In the genomic region with DNA sequence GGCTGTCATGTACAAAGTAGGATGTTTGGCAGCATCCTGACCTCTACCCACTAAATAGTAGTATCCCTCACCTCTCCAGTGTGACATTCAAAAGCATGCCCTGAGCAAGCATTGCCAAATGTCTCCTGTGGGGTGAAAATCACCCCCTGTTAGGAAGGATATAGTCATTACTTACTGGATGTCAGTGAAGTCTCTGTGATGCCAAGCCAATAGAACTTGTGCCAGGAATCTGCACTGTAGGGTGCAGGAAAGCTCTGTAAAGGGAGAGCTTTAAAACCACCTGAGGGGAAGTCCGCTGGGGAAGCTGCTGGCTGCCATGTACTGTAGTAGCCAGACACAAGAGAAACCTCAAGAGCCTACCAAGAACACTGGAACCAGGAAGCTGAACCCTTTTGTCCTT, we compare ENCODE assay signal across 19 cellular contexts.
DNase-seq lines count a peak whose midpoint lies in the region; ATAC-seq, FAIRE-seq and TF ChIP-seq lines count a peak whose summit lies in the region.
"Had no signal": no experiment of that assay in that cellular context is flagged by ENCODE, and none has a peak within 500 bp of the region (broad histone marks: within the 10 kb centered on the region; RNA-seq: fewer than 3 reads in every experiment).

No MANE protein-coding gene starts in this region.

- POLR2A ChIA-PET in H1 (lab: Charles Lee; ENCODE audit: partially characterized antibody) (interaction anchor here (1.2 kb wide), 1 partner anchor 17 kb away, joined by 3 read pairs; no protein-coding TSS in a partner anchor), A673 (lab: Charles Lee; ENCODE audit: low non-redundant PET) (no interaction called here)

- intact Hi-C loops in psoas muscle (cut with DNase I): no loop called here
- intact Hi-C loops in A673 (cut with micrococcal nuclease; ENCODE audit: unreplicated experiment): no loop called here

- H3K27me3 ChIP-seq in GM23338 (ENCODE audit: insufficient read depth): no peaks in the 10 kb centered on the region
- H3K27me3 ChIP-seq in H1 (replicated peaks in 1 of 4; ENCODE audit: control insufficient read depth in 3 of 4, extremely low read depth in 1 of 4, insufficient read depth in 3 of 4, low read length in 3 of 4): no peaks in the 10 kb centered on the region
- H3K27me3 ChIP-seq in psoas muscle (ENCODE audit: insufficient read depth in 3 of 3, low read length in 2 of 3): no peaks in the 10 kb centered on the region
- H3K27me3 ChIP-seq in A673 (replicated peaks; ENCODE audit: insufficient read depth, low read depth, low read length, poor library complexity): no peaks in the 10 kb centered on the region
- H3K27me3 ChIP-seq: BLaER1 treated with 17β-estradiol and CSF1 and Interleukin-3, amounts not matched to agents 10 nM and 100 nM had no signal

- no peak for TF ChIP-seq EP300 in H1 (IDR thresholded peaks at IDR 0.05; ENCODE audit: borderline replicate concordance in 1 of 2, low read depth in 2 of 2, low read length in 2 of 2)

- H3K4me3 Mint-ChIP-seq in GM23338: no peak overlapping the region
- H3K4me3 Mint-ChIP-seq: CD4-positive, CD25-positive, alpha-beta regulatory T cell; HFFc6 had no signal

- no peaks in the 10 kb centered on the region for H3K4me1 ChIP-seq in GM23338 (ENCODE audit: insufficient read depth)
- 0 out of 7 replicates have a peak, but pooled peaks cover 0 to 2% (median 0%) of the 10 kb centered on the region in 4 experiments for H3K4me1 ChIP-seq in H1 (replicated peaks in 1 of 4; ENCODE audit: control insufficient read depth in 3 of 4, insufficient read depth in 4 of 4, low read length in 3 of 4)
- H3K4me1 ChIP-seq in psoas muscle: peaks cover 3% of the 10 kb centered on the region
- no peaks in the 10 kb centered on the region for H3K4me1 ChIP-seq in A673 (ENCODE audit: insufficient read depth, low read length, poor library complexity, severe bottlenecking)
- H3K4me1 ChIP-seq: BLaER1 treated with 17β-estradiol and CSF1 and Interleukin-3, amounts not matched to agents 10 nM and 100 nM; HAP-1 had no signal

- H3K4me1 Mint-ChIP-seq in GM23338: 0 out of 3 replicates have a peak, but pooled peaks cover 7% of the 10 kb centered on the region
- H3K4me1 Mint-ChIP-seq: CD4-positive, CD25-positive, alpha-beta regulatory T cell had no signal

- no peak for DNase-seq in GM23338 (ENCODE audit: low spot score)
- peak; percentile 80 for DNase-seq in NCI-H69 (lab: John Stamatoyannopoulos, UW)
- DNase-seq in H1 (ENCODE audit: low read depth in 1 of 2, low spot score in 2 of 2): no peak
- DNase-seq in psoas muscle: no peak
- no peak for DNase-seq in LoVo (ENCODE audit: low spot score)
- DNase-seq in A673 (ENCODE audit: low spot score): no peak
- DNase-seq: 8988T; ACHN; Calu3; CD4-positive, CD25-positive, alpha-beta regulatory T cell; DMS 273 treated with DMSO at 0.1 percent for 48 hours; GOT3; HFFc6 had no signal

- H3K36me3 Mint-ChIP-seq in GM23338 (ENCODE audit: low read depth): no peaks in the 10 kb centered on the region
- H3K36me3 Mint-ChIP-seq: CD4-positive, CD25-positive, alpha-beta regulatory T cell had no signal

- no peak overlapping the region for H2BK20ac ChIP-seq in H1 (ENCODE audit: low read length)

- no peak overlapping the region for H3K23ac ChIP-seq in H1 (ENCODE audit: insufficient read length)

- H3K18ac ChIP-seq in H1 (ENCODE audit: extremely low read depth, low read length): no peak overlapping the region

- H2AK5ac ChIP-seq in H1 (ENCODE audit: low read depth, low read length): 0 out of 2 replicates have a peak overlapping the region, but pooled peaks have one; percentile 41

- no peaks in the 10 kb centered on the region for H3K79me1 ChIP-seq in H1 (ENCODE audit: low read depth, low read length)

- no peak overlapping the region for H4K91ac ChIP-seq in H1 (replicated peaks; ENCODE audit: insufficient read length, low read length)

- H3K79me2 ChIP-seq in GM23338 (replicated peaks; ENCODE audit: insufficient read depth) (no peaks in the 10 kb centered on the region), H1 (ENCODE audit: control insufficient read depth in 1 of 2, insufficient read depth in 2 of 2, low read length in 2 of 2) (no peaks in the 10 kb centered on the region)

- H2BK120ac ChIP-seq in H1 (replicated peaks; ENCODE audit: low read depth, low read length): no peak overlapping the region

- H3K14ac ChIP-seq in H1 (ENCODE audit: insufficient read length): no peak overlapping the region

- no peak for TF ChIP-seq RAD21 in H1 (IDR thresholded peaks at IDR 0.05 in 1 of 2, conservative IDR thresholded peaks at IDR 0.05 in 1 of 2; ENCODE audit: low read depth in 2 of 2, low read length in 2 of 2)

- BruUV-seq in A673 (replicated peaks; lab: Mats Ljungman, UMichigan): no TSS peak

- no peaks in the 10 kb centered on the region; the same call in 1 of the 2 replicates for H3K23me2 ChIP-seq in H1 (ENCODE audit: low read depth, low read length)

- H4K20me1 ChIP-seq in GM23338 (replicated peaks; ENCODE audit: insufficient read depth) (no peaks in the 10 kb centered on the region), H1 (replicated peaks in 1 of 2; ENCODE audit: control insufficient read depth in 1 of 2, insufficient read depth in 2 of 2, low read length in 2 of 2) (no peaks in the 10 kb centered on the region)
- H4K20me1 ChIP-seq: BLaER1 treated with 17β-estradiol and CSF1 and Interleukin-3, amounts not matched to agents 10 nM and 100 nM had no signal

- CTCF ChIA-PET in H1 (lab: Charles Lee; ENCODE audit: partially characterized antibody): interaction anchor here (1.4 to 2.1 kb wide), 2 partner anchors 29 to 73 kb away, joined by 3 to 4 read pairs; no protein-coding TSS in a partner anchor
- CTCF ChIA-PET in A673 (lab: Charles Lee): no interaction called here

- no peak overlapping the region for H3K4ac ChIP-seq in H1 (replicated peaks; ENCODE audit: insufficient read length, low read depth, low read length)

- H2AFZ ChIP-seq in GM23338 (no peak overlapping the region), H1 (ENCODE audit: low read length) (no peak overlapping the region)

- no peaks in the 10 kb centered on the region for H3K36me3 ChIP-seq in GM23338 (ENCODE audit: insufficient read depth)
- no peaks in the 10 kb centered on the region for H3K36me3 ChIP-seq in H1 (ENCODE audit: control insufficient read depth in 2 of 4, insufficient read depth in 4 of 4, low read length in 3 of 4)
- H3K36me3 ChIP-seq in psoas muscle (ENCODE audit: insufficient read depth in 1 of 2, low read depth in 1 of 2): peaks cover 0 to 7% of the 10 kb centered on the region in 2 donors
- no peaks in the 10 kb centered on the region for H3K36me3 ChIP-seq in A673 (ENCODE audit: insufficient read depth, low read length, poor library complexity, severe bottlenecking)
- H3K36me3 ChIP-seq: BLaER1 treated with 17β-estradiol and CSF1 and Interleukin-3, amounts not matched to agents 10 nM and 100 nM; HAP-1 had no signal

- no peak for FAIRE-seq in H1 (lab: Jason Lieb, UNC)
- FAIRE-seq: GM18507, HepG2, HTR-8/SVneo had no signal

- H2BK12ac ChIP-seq in H1 (ENCODE audit: low read depth, low read length): no peak overlapping the region

- peak; percentile 48; the same call in 2 of the 3 replicates for ATAC-seq in GM23338
- ATAC-seq in psoas muscle: peak in 3 of 4 donors; percentile 21 to 84 (median 68)
- no peak for ATAC-seq in HG02885 (IDR thresholded peaks at IDR 0.05; ENCODE audit: poor library complexity, unreplicated experiment)
- ATAC-seq: HepG2 had no signal

- H3K4me3 ChIP-seq in GM23338 (no peak overlapping the region), H1 (ENCODE audit: extremely low read depth in 1 of 4, insufficient read depth in 2 of 4, low read depth in 3 of 4, low read length in 4 of 4) (no peak overlapping the region), psoas muscle (no peak overlapping the region), A673 (ENCODE audit: low read depth, low read length, poor library complexity, severe bottlenecking) (no peak overlapping the region)
- H3K4me3 ChIP-seq: BLaER1 treated with 17β-estradiol and CSF1 and Interleukin-3, amounts not matched to agents 10 nM and 100 nM; HAP-1 had no signal

- 73% methylated on average over 1 of the region's 1 CpG; no CpG with 5 or more reads in 1 of the 2 experiments for WGBS in H1 (ENCODE audit: extremely low coverage in 1 of 2, insufficient coverage in 1 of 2, insufficient read length in 1 of 2, insufficient replicate concordance in 2 of 2, low coverage in 1 of 2, low lambda C conversion rate in 2 of 2, missing lambda C conversion rate in 1 of 2), 2 experiments
- WGBS in psoas muscle, 3 donors: 26 to 58% (median 43%) methylated on average over 1 of the region's 1 CpG

- TF ChIP-seq CTCF in GM23338 (conservative IDR thresholded peaks at IDR 0.05; ENCODE audit: low read depth in 2 of 2): no peak
- TF ChIP-seq CTCF in H1 (IDR thresholded peaks at IDR 0.05; ENCODE audit: control extremely low read depth in 1 of 3, insufficient read depth in 1 of 3, low read depth in 1 of 3, low read length in 3 of 3): no peak
- TF ChIP-seq CTCF in psoas muscle (IDR thresholded peaks at IDR 0.05): no peak
- no peak for TF ChIP-seq CTCF in A673 (conservative IDR thresholded peaks at IDR 0.05; ENCODE audit: low read depth, low read length)

- no peak for TF ChIP-seq POLR2A in H1 (IDR thresholded peaks at IDR 0.05; ENCODE audit: control extremely low read depth in 1 of 2, low read depth in 2 of 2, low read length in 2 of 2)

- H3K4me2 ChIP-seq in GM23338 (no peak overlapping the region), H1 (ENCODE audit: insufficient read depth in 1 of 2, low read depth in 2 of 2, low read length in 2 of 2) (no peak overlapping the region)
- H3K4me2 ChIP-seq: BLaER1 treated with 17β-estradiol and CSF1 and Interleukin-3, amounts not matched to agents 10 nM and 100 nM had no signal

- H3K27me3 Mint-ChIP-seq in GM23338 (ENCODE audit: insufficient read depth, low read depth, poor library complexity): no peaks in the 10 kb centered on the region
- H3K27me3 Mint-ChIP-seq: CD4-positive, CD25-positive, alpha-beta regulatory T cell had no signal

- no peak overlapping the region for H4K5ac ChIP-seq in H1 (ENCODE audit: insufficient read length, low read depth, low read length)

- H3K27ac ChIP-seq in GM23338 (ENCODE audit: low read depth) (no peak overlapping the region), H1 (ENCODE audit: low read depth, low read length) (no peak overlapping the region), psoas muscle (no peak overlapping the region), A673 (ENCODE audit: low read depth, low read length, poor library complexity, severe bottlenecking) (no peak overlapping the region)
- H3K27ac ChIP-seq: BLaER1 treated with 17β-estradiol and CSF1 and Interleukin-3, amounts not matched to agents 10 nM and 100 nM had no signal

- no peak overlapping the region for H4K8ac ChIP-seq in H1 (ENCODE audit: extremely low read depth, insufficient read depth, low read length)

- no peak overlapping the region for H3K56ac ChIP-seq in H1 (replicated peaks; ENCODE audit: insufficient read length, low read depth, low read length)

- H3F3A ChIP-seq in GM23338 (replicated peaks; ENCODE audit: low read depth): no peaks in the 10 kb centered on the region

- no peak overlapping the region for H2BK15ac ChIP-seq in H1 (ENCODE audit: low read length)

- no peak overlapping the region for H3K27ac Mint-ChIP-seq in GM23338
- H3K27ac Mint-ChIP-seq: CD4-positive, CD25-positive, alpha-beta regulatory T cell; HFFc6 had no signal

- H3K9me3 ChIP-seq in H1 (ENCODE audit: insufficient read depth in 2 of 2, low read depth in 1 of 2, low read length in 1 of 2) (no peaks in the 10 kb centered on the region), psoas muscle (no peaks in the 10 kb centered on the region), A673 (ENCODE audit: low read depth, low read length, poor library complexity, severe bottlenecking) (no peaks in the 10 kb centered on the region)
- H3K9me3 ChIP-seq: BLaER1 treated with 17β-estradiol and CSF1 and Interleukin-3, amounts not matched to agents 10 nM and 100 nM; HAP-1 had no signal

- no peak overlapping the region for H3K9ac ChIP-seq in H1 (replicated peaks in 1 of 4; ENCODE audit: extremely low read depth in 1 of 4, low read depth in 3 of 4, low read length in 3 of 4)
- H3K9ac ChIP-seq: BLaER1 treated with 17β-estradiol and CSF1 and Interleukin-3, amounts not matched to agents 10 nM and 100 nM had no signal

- no peak overlapping the region for H2BK5ac ChIP-seq in H1 (ENCODE audit: low read depth, low read length)

- 0 out of 2 replicates have a peak, but pooled peaks cover 4% of the 10 kb centered on the region for H3K9me2 ChIP-seq in GM23338 (ENCODE audit: insufficient read depth)

- H3K9me3 Mint-ChIP-seq in GM23338: no peaks in the 10 kb centered on the region
- H3K9me3 Mint-ChIP-seq: HFFc6 had no signal
